Comparison of ENCODE assay signal across 10 cellular contexts in genomic region chr3:101466465-101467309, GRCh38. TPM values are rescaled to one million over a fixed set of nuclear protein-coding genes. Genes with fewer than 3 reads are reported as not detected.
DNase-seq lines count a peak whose midpoint lies in the region; ATAC-seq, FAIRE-seq and TF ChIP-seq lines count a peak whose summit lies in the region.
"Had no signal": no experiment of that assay in that cellular context is flagged by ENCODE, and none has a peak within 500 bp of the region (broad histone marks: within the 10 kb centered on the region; RNA-seq: fewer than 3 reads in every experiment).

No MANE protein-coding gene starts in this region.

- peaks cover 29 to 75% (median 59%) of the 10 kb centered on the region in 4 donors for H3K4me1 Mint-ChIP-seq in CD4-positive, CD25-positive, alpha-beta regulatory T cell
- peaks cover 29% of the 10 kb centered on the region for H3K4me1 Mint-ChIP-seq in activated naive CD8-positive, alpha-beta T cell treated with anti-CD3 and anti-CD28 coated beads, Interleukin-2, amount 10 ng/mL, durations not matched to agents 7 days and 5 days

- peaks cover 3% of the 10 kb centered on the region for H3K4me1 ChIP-seq in CD4-positive, CD25-positive, alpha-beta regulatory T cell (ENCODE audit: control insufficient read depth, insufficient read depth, low read length, poor library complexity, severe bottlenecking)
- H3K4me1 ChIP-seq in Karpas-422 (ENCODE audit: low read length) = no peaks in the 10 kb centered on the region; the same call in 1 of the 2 replicates
- H3K4me1 ChIP-seq in HepG2 (ENCODE audit: insufficient read depth, low read length) = peaks cover 26% of the 10 kb centered on the region
- peaks cover 0 to 4% (median 0%) of the 10 kb centered on the region in 4 donors for H3K4me1 ChIP-seq in tibial artery
- H3K4me1 ChIP-seq: SJSA1 had no signal

- H3K27ac Mint-ChIP-seq in CD4-positive, CD25-positive, alpha-beta regulatory T cell = peak overlapping the region; percentile 13 to 92 (median 52)
- H3K27ac Mint-ChIP-seq in activated naive CD8-positive, alpha-beta T cell treated with anti-CD3 and anti-CD28 coated beads, Interleukin-2, amount 10 ng/mL, durations not matched to agents 7 days and 5 days = peak overlapping the region; percentile 17

- H3K4me3 Mint-ChIP-seq in CD4-positive, CD25-positive, alpha-beta regulatory T cell = peak overlapping the region; percentile 64 to 87 (median 72)
- peak overlapping the region; percentile 29 for H3K4me3 Mint-ChIP-seq in activated naive CD8-positive, alpha-beta T cell treated with anti-CD3 and anti-CD28 coated beads, Interleukin-2, amount 10 ng/mL, durations not matched to agents 7 days and 5 days

- no peaks in the 10 kb centered on the region for H3K27me3 Mint-ChIP-seq in CD4-positive, CD25-positive, alpha-beta regulatory T cell
- H3K27me3 Mint-ChIP-seq in activated naive CD8-positive, alpha-beta T cell treated with anti-CD3 and anti-CD28 coated beads, Interleukin-2, amount 10 ng/mL, durations not matched to agents 7 days and 5 days = no peaks in the 10 kb centered on the region

- FAIRE-seq in HepG2 (lab: Jason Lieb, UNC) = no peak

- WGBS in HepG2 (ENCODE audit: low lambda C conversion rate) = 4% methylated on average over 6 of the region's 17 CpGs

- intact Hi-C loops in HepG2 (cut with micrococcal nuclease; ENCODE audit: unreplicated experiment) = loop anchor here (5.0 kb wide), 2 partner anchors 41 to 81 kb away; no protein-coding TSS in a partner anchor
- intact Hi-C loops in tibial artery (cut with DNase I; ENCODE audit: low total_unique reads) = no loop called here

- in situ Hi-C loops in HepG2 (cut with HindIII; ENCODE audit: extremely low pct_ligation_motif_present, low pct_unique_long_range_greater_than_20kb) = no loop called here

- peak; percentile 25 to 44; a peak in 2 of 4 replicates for TF ChIP-seq POLR2A in HepG2 (IDR thresholded peaks at IDR 0.05; ENCODE audit: insufficient read depth in 1 of 2, low read depth in 2 of 2, low read length in 2 of 2)

- H3K27me3 ChIP-seq in CD4-positive, CD25-positive, alpha-beta regulatory T cell (ENCODE audit: control insufficient read depth, insufficient read depth, low read length) = no peaks in the 10 kb centered on the region
- H3K27me3 ChIP-seq in Karpas-422 (ENCODE audit: low read length) = no peaks in the 10 kb centered on the region
- no peaks in the 10 kb centered on the region for H3K27me3 ChIP-seq in HepG2 (ENCODE audit: control insufficient read depth in 1 of 2, insufficient read depth in 2 of 2, low read length in 2 of 2)
- no peaks in the 10 kb centered on the region for H3K27me3 ChIP-seq in tibial artery
- H3K27me3 ChIP-seq: SJSA1 had no signal

- H3K9ac ChIP-seq in Karpas-422 (ENCODE audit: low read length) (no peak overlapping the region), HepG2 (ENCODE audit: insufficient read depth, low read depth, low read length) (peak overlapping the region; percentile 55)

- no peak for TF ChIP-seq RAD21 in HepG2 (CRISPR knock-in tag; IDR thresholded peaks at IDR 0.05)

- H3K4me3 ChIP-seq in CD4-positive, CD25-positive, alpha-beta regulatory T cell (ENCODE audit: low read depth, low read length) = peak overlapping the region; percentile 62
- H3K4me3 ChIP-seq in Karpas-422 (ENCODE audit: low read length) (no peak overlapping the region), HepG2 (replicated peaks in 1 of 3; ENCODE audit: insufficient read depth in 1 of 3, low read depth in 2 of 3, low read length in 3 of 3) (peak overlapping the region; percentile 54 to 71 (median 70)), tibial artery (no peak overlapping the region)
- H3K4me3 ChIP-seq: SJSA1 had no signal

- H3K9me3 Mint-ChIP-seq in CD4-positive, CD25-positive, alpha-beta regulatory T cell = peaks cover 0 to 12% (median 1%) of the 10 kb centered on the region in 7 donors
- peaks cover 7% of the 10 kb centered on the region for H3K9me3 Mint-ChIP-seq in activated naive CD8-positive, alpha-beta T cell treated with anti-CD3 and anti-CD28 coated beads, Interleukin-2, amount 10 ng/mL, durations not matched to agents 7 days and 5 days

- no peak overlapping the region for H3K4me2 ChIP-seq in Karpas-422 (ENCODE audit: low read depth, low read length, poor library complexity, severe bottlenecking)
- H3K4me2 ChIP-seq in HepG2 (ENCODE audit: low read depth, low read length) = peak overlapping the region; percentile 87

- no peaks in the 10 kb centered on the region for H3K9me2 ChIP-seq in Karpas-422 (replicated peaks; ENCODE audit: insufficient read depth, low read length)

- H2AFZ ChIP-seq in Karpas-422 (ENCODE audit: low read length) (no peak overlapping the region), HepG2 (ENCODE audit: low read length) (peak overlapping the region; percentile 51)

- H3K79me2 ChIP-seq in Karpas-422 (ENCODE audit: low read length) = peaks cover 37% of the 10 kb centered on the region
- peaks cover 6% of the 10 kb centered on the region for H3K79me2 ChIP-seq in HepG2 (ENCODE audit: insufficient read depth, low read length)

- peak; percentile 17 to 67 (median 32) for DNase-seq in CD4-positive, CD25-positive, alpha-beta regulatory T cell
- DNase-seq in Karpas-422 (peak; percentile 38), HepG2 (ENCODE audit: low spot score) (peak; percentile 53), SKM-1 (lab: John Stamatoyannopoulos, UW; ENCODE audit: unreplicated experiment) (no peak), tibial artery (no peak), GM20000 (ENCODE audit: low spot score) (no peak)
- DNase-seq in activated naive CD8-positive, alpha-beta T cell treated with anti-CD3 and anti-CD28 coated beads, Interleukin-2, amount 10 ng/mL, durations not matched to agents 7 days and 5 days = peak; percentile 58
- DNase-seq: cerebellar nuclear complex had no signal

- POLR2A ChIA-PET in activated naive CD8-positive, alpha-beta T cell treated with anti-CD3 and anti-CD28 coated beads, Interleukin-2, amount 10 ng/mL, durations not matched to agents 7 days and 5 days (lab: Charles Lee) = no interaction called here
- POLR2A ChIA-PET in HepG2 (lab: Yijun Ruan, JAX) = interaction anchor here (0.7 to 2.7 kb wide), 9 partner anchors 10 to 210 kb away, joined by 3 to 14 read pairs (median 3); partner anchors contain the start of genes PCNP, SENP7, TRMT10C and ZBTB11

- no peak for ATAC-seq in CD4-positive, CD25-positive, alpha-beta regulatory T cell (ENCODE audit: low read depth in 2 of 2)
- no peak for ATAC-seq in activated naive CD8-positive, alpha-beta T cell treated with anti-CD3 and anti-CD28 coated beads, Interleukin-2, amount 10 ng/mL, durations not matched to agents 7 days and 5 days (ENCODE audit: low read depth)
- ATAC-seq in HepG2 = peak; percentile 97
- no peak for ATAC-seq in HG03108 (IDR thresholded peaks at IDR 0.05; ENCODE audit: unreplicated experiment)

- TF ChIP-seq EP300 in HepG2 (IDR thresholded peaks at IDR 0.05; ENCODE audit: low read depth in 2 of 2, low read length in 2 of 2) (no peak), HepG2 (CRISPR knock-in tag; IDR thresholded peaks at IDR 0.05; ENCODE audit: borderline replicate concordance) (peak; percentile 31; the same call in 1 of the 2 replicates)

- TF ChIP-seq CTCF in HepG2 (CRISPR knock-in tag; IDR thresholded peaks at IDR 0.05) = no peak
- TF ChIP-seq CTCF in tibial artery (IDR thresholded peaks at IDR 0.05) = no peak
- TF ChIP-seq CTCF in GM20000 (IDR thresholded peaks at IDR 0.05; ENCODE audit: extremely low read depth, missing control alignments) = no peak

- BruUV-seq in HepG2 (replicated peaks; lab: Mats Ljungman, UMichigan) = TSS peak; percentile 60

- peaks cover 7% of the 10 kb centered on the region for H3K36me3 ChIP-seq in CD4-positive, CD25-positive, alpha-beta regulatory T cell (ENCODE audit: control insufficient read depth, insufficient read depth, low read length)
- H3K36me3 ChIP-seq in Karpas-422 (ENCODE audit: insufficient read depth, low read length) (no peaks in the 10 kb centered on the region), HepG2 (replicated peaks in 1 of 2; ENCODE audit: control insufficient read depth in 1 of 2, insufficient read depth in 2 of 2, low read length in 2 of 2) (no peaks in the 10 kb centered on the region), tibial artery (peaks cover 0 to 5% (median 0%) of the 10 kb centered on the region in 3 donors)
- H3K36me3 ChIP-seq: SJSA1 had no signal

- H3K27ac ChIP-seq in CD4-positive, CD25-positive, alpha-beta regulatory T cell (ENCODE audit: insufficient read depth, low read length, poor library complexity, severe bottlenecking) = peak overlapping the region; percentile 38
- H3K27ac ChIP-seq in Karpas-422 (ENCODE audit: low read length) (no peak overlapping the region), HepG2 (ENCODE audit: extremely low read length, insufficient read depth, low read length) (peak overlapping the region; percentile 69), tibial artery (no peak overlapping the region)
- H3K27ac ChIP-seq: SJSA1 had no signal

- H3K36me3 Mint-ChIP-seq in CD4-positive, CD25-positive, alpha-beta regulatory T cell = peaks cover 32% of the 10 kb centered on the region
- H3K36me3 Mint-ChIP-seq in activated naive CD8-positive, alpha-beta T cell treated with anti-CD3 and anti-CD28 coated beads, Interleukin-2, amount 10 ng/mL, durations not matched to agents 7 days and 5 days = peaks cover 44% of the 10 kb centered on the region

- H4K20me1 ChIP-seq in Karpas-422 (ENCODE audit: insufficient read depth, low read depth, low read length) (no peaks in the 10 kb centered on the region), HepG2 (ENCODE audit: insufficient read depth, low read length) (no peaks in the 10 kb centered on the region)

- no peaks in the 10 kb centered on the region for H3K9me3 ChIP-seq in CD4-positive, CD25-positive, alpha-beta regulatory T cell (ENCODE audit: control insufficient read depth in 2 of 2, low read length in 2 of 2)
- H3K9me3 ChIP-seq in Karpas-422 (ENCODE audit: low read length) (no peaks in the 10 kb centered on the region), HepG2 (ENCODE audit: low read length) (no peaks in the 10 kb centered on the region), tibial artery (no peaks in the 10 kb centered on the region)
- H3K9me3 ChIP-seq: SJSA1 had no signal

- CTCF ChIA-PET in HepG2 (lab: Yijun Ruan, JAX; ENCODE audit: low intra/inter-chr PET ratio, low total read pairs) = no interaction called here

RNA-seq across cellular contexts. Expression of gene SENP7, which starts 46.3 kb away (rescaled TPM):
- 49.9 TPM for total RNA-seq in CD4-positive, CD25-positive, alpha-beta regulatory T cell
- 10 to 100 TPM in 1 of 4 donors, 1 to 10 TPM in 3; 7.8 to 12.5 (median 9.6) TPM for polyA plus RNA-seq in CD4-positive, CD25-positive, alpha-beta regulatory T cell
- total RNA-seq in Karpas-422 (2014; rRNA removed; shearing (Covaris generic); ENCODE audit: low replicate concordance) = 15.3 and 31.6 TPM in 2 replicates
- 10 to 100 TPM; 42.5 to 47.6 TPM for total RNA-seq in activated naive CD8-positive, alpha-beta T cell treated with anti-CD3 and anti-CD28 coated beads, Interleukin-2, amount 10 ng/mL, durations not matched to agents 7 days and 5 days
- total RNA-seq in HepG2 (2016; rRNA removed; fragmentation: Illumina TruSeq; extraction: Trizol) = 10.0 and 10.3 TPM in 2 replicates
- 1.3 and 1.9 TPM in 2 replicates for total RNA-seq in HepG2 (2016; cell fraction: cytosol; rRNA removed; fragmentation: Illumina TruSeq; extraction: Trizol; ENCODE audit: low read depth)
- 10.8 and 11.2 TPM in 2 replicates for total RNA-seq in HepG2 (2016; cell fraction: insoluble cytoplasmic fraction; rRNA removed; fragmentation: Illumina TruSeq; extraction: Trizol)
- total RNA-seq in HepG2 (2016; cell fraction: membrane; rRNA removed; fragmentation: Illumina TruSeq; extraction: Trizol) = 2.2 and 3.4 TPM in 2 replicates
- total RNA-seq in HepG2 (2016; cell fraction: nucleus; rRNA removed; fragmentation: Illumina TruSeq; extraction: Trizol) = 22.1 and 23.4 TPM in 2 replicates
- 9.1 and 10.4 TPM in 2 replicates for polyA plus RNA-seq in HepG2 (2011; rRNA removed)
- polyA plus RNA-seq in HepG2 (2011; cell fraction: cytosol; rRNA removed) = 1.7 and 2.6 TPM in 2 replicates
- polyA plus RNA-seq in HepG2 (2011; cell fraction: nucleus; rRNA removed) = 14.9 and 23.6 TPM in 2 replicates
- 9.9 and 11.9 TPM in 2 replicates for polyA plus RNA-seq in HepG2 (2012)
- 0.11 and 0.23 TPM in 2 replicates for polyA plus RNA-seq in HepG2 (2016; cell fraction: cytosol; fragmentation: Illumina TruSeq; extraction: Trizol; ENCODE audit: low read depth)
- polyA plus RNA-seq in HepG2 (2016; cell fraction: insoluble cytoplasmic fraction; fragmentation: Illumina TruSeq; extraction: Trizol; ENCODE audit: low read depth) = 5.3 and 5.9 TPM in 2 replicates
- polyA plus RNA-seq in HepG2 (2016; cell fraction: membrane; fragmentation: Illumina TruSeq; extraction: Trizol; ENCODE audit: low read depth) = 0.72 and 0.73 TPM in 2 replicates
- 27.4 and 29.8 TPM in 2 replicates for polyA plus RNA-seq in HepG2 (2016; cell fraction: nucleus; fragmentation: Illumina TruSeq; extraction: Trizol; ENCODE audit: insufficient read depth, low read depth)
- 2.9 and 12.0 TPM in 2 replicates for polyA minus RNA-seq in HepG2 (2011; rRNA and poly(A)+ RNA removed; ENCODE audit: low replicate concordance)
- 5.9 and 6.9 TPM in 2 replicates for polyA minus RNA-seq in HepG2 (2011; cell fraction: cytosol; rRNA and poly(A)+ RNA removed)
- polyA minus RNA-seq in HepG2 (2011; cell fraction: nucleus; rRNA and poly(A)+ RNA removed) = 81.1 and 99.0 TPM in 2 replicates

Comparison
In these comparisons a context has a peak if more than half of its experiments do, and no peak if none do; other contexts are left out.
1. DNase-seq: peak in CD4-positive, CD25-positive, alpha-beta regulatory T cell (3 of 3), Karpas-422 (single experiment), activated naive CD8-positive, alpha-beta T cell treated with anti-CD3 and anti-CD28 coated beads, Interleukin-2, amount 10 ng/mL, durations not matched to agents 7 days and 5 days (single experiment) and HepG2 (single experiment); none in SKM-1 (single experiment), tibial artery (0 of 2) and GM20000 (single experiment).
2. H3K27ac ChIP-seq: peak in CD4-positive, CD25-positive, alpha-beta regulatory T cell (single experiment) and HepG2 (single experiment); none in Karpas-422 (single experiment) and tibial artery (0 of 2).
3. H3K4me3 ChIP-seq: peak in CD4-positive, CD25-positive, alpha-beta regulatory T cell (single experiment) and HepG2 (3 of 3); none in Karpas-422 (single experiment) and tibial artery (0 of 2).